21 cellular contexts compared by ENCODE assay signal in the genomic region with DNA sequence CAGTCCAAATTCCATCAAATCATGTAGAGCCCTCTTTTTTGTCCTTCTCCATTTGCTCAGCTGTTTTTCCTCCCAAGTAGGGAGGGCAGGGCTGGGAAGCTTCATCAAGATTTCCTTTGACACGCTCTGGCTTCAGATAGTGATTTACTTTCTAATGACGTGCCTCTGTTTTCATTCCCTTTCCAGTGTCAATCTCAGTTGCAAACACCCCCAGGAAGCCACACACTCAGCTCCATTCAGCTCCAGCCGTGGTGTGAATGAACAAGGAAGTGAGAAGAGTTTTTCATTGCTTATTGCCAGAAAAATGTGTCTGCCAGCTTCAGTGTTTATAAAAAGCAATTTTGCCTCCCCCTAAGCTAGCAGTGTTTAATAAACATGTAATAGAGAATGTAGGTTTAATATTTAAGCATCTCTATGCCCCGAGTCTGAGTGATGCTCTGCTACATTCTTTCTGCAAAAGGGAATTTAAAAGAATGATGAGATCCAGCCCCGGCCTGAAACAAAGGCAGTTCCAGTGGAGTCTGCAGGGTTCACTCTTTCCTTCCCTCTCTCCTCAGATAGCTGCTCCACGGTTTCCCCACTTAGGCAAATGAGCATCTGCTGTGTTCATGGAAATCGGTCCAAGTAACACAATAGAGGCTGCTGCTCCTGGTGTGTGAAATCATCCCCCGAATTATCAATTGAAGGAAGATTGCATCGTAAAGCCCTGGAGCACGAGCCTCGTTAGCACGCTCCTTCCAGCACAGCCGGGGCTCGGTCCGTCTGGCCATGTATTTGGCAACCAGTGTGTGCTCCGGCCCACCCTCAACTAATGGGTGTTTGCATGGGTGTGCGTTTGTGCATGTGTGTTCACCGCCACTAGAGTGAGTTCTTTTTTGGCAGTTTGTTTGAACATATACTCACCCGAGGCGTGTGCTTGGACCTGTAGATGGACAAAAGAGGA.
A peak's percentile ranks its signal among the peaks of the same experiment; 100 is the strongest.
DNase-seq lines count a peak whose midpoint lies in the region; ATAC-seq and TF ChIP-seq lines count a peak whose summit lies in the region.
"Had no signal": no experiment of that assay in that cellular context is flagged by ENCODE, and none has a peak within 500 bp of the region (broad histone marks: within the 10 kb centered on the region; RNA-seq: fewer than 3 reads in every experiment).

No MANE protein-coding gene starts in this region.

- no peak overlapping the region for H3K27ac Mint-ChIP-seq in activated CD8-positive, alpha-beta T cell treated with anti-CD3 and anti-CD28 coated beads for 36 hours
- H3K27ac Mint-ChIP-seq: activated naive CD4-positive, alpha-beta T cell treated with anti-CD3 and anti-CD28 coated beads, Interleukin-2, amount 50 U/mL, for 24 hours; activated T-helper 1 cell treated with anti-CD3 and anti-CD28 coated beads, Interleukin-12 subunit alpha, Interleukin-12 subunit beta, Interleukin-2, Interleukin-4 antibody, amounts not matched to agents 30 ng/mL and 10 ng/mL and 1 ng/mL, durations not matched to agents 14 hours and 24 hours and 36 hours; B cell had no signal

- ATAC-seq in HG02840 (IDR thresholded peaks at IDR 0.05; ENCODE audit: low FRiP score, unreplicated experiment) (no peak), HG02623 (IDR thresholded peaks at IDR 0.05; ENCODE audit: unreplicated experiment) (no peak)
- no peak for ATAC-seq in activated CD8-positive, alpha-beta T cell treated with anti-CD3 and anti-CD28 coated beads for 36 hours
- ATAC-seq: left ventricle myocardium superior, right lobe of liver had no signal

- POLR2A ChIA-PET in activated CD8-positive, alpha-beta T cell treated with anti-CD3 and anti-CD28 coated beads for 36 hours (lab: Charles Lee), result no interaction called here

- no peaks in the 10 kb centered on the region for H3K27me3 Mint-ChIP-seq in activated CD8-positive, alpha-beta T cell treated with anti-CD3 and anti-CD28 coated beads for 36 hours
- H3K27me3 Mint-ChIP-seq: B cell had no signal

- no peak overlapping the region for H3K4me3 Mint-ChIP-seq in activated CD8-positive, alpha-beta T cell treated with anti-CD3 and anti-CD28 coated beads for 36 hours
- H3K4me3 Mint-ChIP-seq: activated naive CD4-positive, alpha-beta T cell treated with anti-CD3 and anti-CD28 coated beads, Interleukin-2, amount 50 U/mL, for 24 hours; activated T-helper 1 cell treated with anti-CD3 and anti-CD28 coated beads, Interleukin-12 subunit alpha, Interleukin-12 subunit beta, Interleukin-2, Interleukin-4 antibody, amounts not matched to agents 30 ng/mL and 10 ng/mL and 1 ng/mL, durations not matched to agents 14 hours and 24 hours and 36 hours; B cell had no signal

- intact Hi-C loops in activated CD8-positive, alpha-beta T cell treated with anti-CD3 and anti-CD28 coated beads for 36 hours (cut with micrococcal nuclease), result no loop called here

- no peaks in the 10 kb centered on the region for H3K9me3 Mint-ChIP-seq in activated CD8-positive, alpha-beta T cell treated with anti-CD3 and anti-CD28 coated beads for 36 hours
- H3K9me3 Mint-ChIP-seq: activated naive CD4-positive, alpha-beta T cell treated with anti-CD3 and anti-CD28 coated beads, Interleukin-2, amount 50 U/mL, for 24 hours had no signal

- H3K4me1 Mint-ChIP-seq in activated CD8-positive, alpha-beta T cell treated with anti-CD3 and anti-CD28 coated beads for 36 hours (ENCODE audit: low read depth), result no peaks in the 10 kb centered on the region
- H3K4me1 Mint-ChIP-seq: activated naive CD4-positive, alpha-beta T cell treated with anti-CD3 and anti-CD28 coated beads, Interleukin-2, amount 50 U/mL, for 24 hours; B cell had no signal

- H3K36me3 Mint-ChIP-seq in activated CD8-positive, alpha-beta T cell treated with anti-CD3 and anti-CD28 coated beads for 36 hours (ENCODE audit: low read depth), result no peaks in the 10 kb centered on the region
- H3K36me3 Mint-ChIP-seq: activated naive CD4-positive, alpha-beta T cell treated with anti-CD3 and anti-CD28 coated beads, Interleukin-2, amount 50 U/mL, for 24 hours had no signal

- peak; percentile 40 for DNase-seq in DMS153 (lab: John Stamatoyannopoulos, UW)
- peak; percentile 64 for DNase-seq in NCI-H2107 treated with DMSO at 0.1 percent for 48 hours (lab: John Stamatoyannopoulos, UW; ENCODE audit: unreplicated experiment)
- peak; percentile 26 for DNase-seq in cerebellum (ENCODE audit: low spot score)
- DNase-seq in middle frontal gyrus (ENCODE audit: extremely low spot score, low spot score), result peak; percentile 28
- no peak for DNase-seq in germinal center (ENCODE audit: low spot score)
- DNase-seq in activated CD8-positive, alpha-beta T cell treated with anti-CD3 and anti-CD28 coated beads for 36 hours, result no peak
- DNase-seq: activated CD4-positive, alpha-beta T cell treated with anti-CD3 and anti-CD28 coated beads for 1 hour; COR-L47; effector memory CD4-positive, alpha-beta T cell; left ventricle myocardium superior; NCI-H1436 treated with DMSO at 0.1 percent for 48 hours; NCI-H446 treated with DMSO at 0.1 percent for 48 hours; right lobe of liver; Right ventricle myocardium superior; stimulated activated CD4-positive, alpha-beta T cell treated with anti-CD3 and anti-CD28 coated beads, Interleukin-15, amount 100 ng/mL, for 24 hours; uterus had no signal

- CTCF ChIA-PET in activated CD8-positive, alpha-beta T cell treated with anti-CD3 and anti-CD28 coated beads for 36 hours (lab: Charles Lee), result no interaction called here

- no peak for TF ChIP-seq CTCF in activated CD8-positive, alpha-beta T cell treated with anti-CD3 and anti-CD28 coated beads for 36 hours (IDR thresholded peaks at IDR 0.05)

Comparison
In these comparisons a context has a peak if more than half of its experiments do, and no peak if none do; other contexts are left out.
1. DNase-seq: peak in DMS153 (single experiment), NCI-H2107 treated with DMSO at 0.1 percent for 48 hours (single experiment), cerebellum (single experiment) and middle frontal gyrus (single experiment); none in germinal center (single experiment) and activated CD8-positive, alpha-beta T cell treated with anti-CD3 and anti-CD28 coated beads for 36 hours (single experiment).